Comparison of ENCODE assay signal across 10 cellular contexts in the genomic region with DNA sequence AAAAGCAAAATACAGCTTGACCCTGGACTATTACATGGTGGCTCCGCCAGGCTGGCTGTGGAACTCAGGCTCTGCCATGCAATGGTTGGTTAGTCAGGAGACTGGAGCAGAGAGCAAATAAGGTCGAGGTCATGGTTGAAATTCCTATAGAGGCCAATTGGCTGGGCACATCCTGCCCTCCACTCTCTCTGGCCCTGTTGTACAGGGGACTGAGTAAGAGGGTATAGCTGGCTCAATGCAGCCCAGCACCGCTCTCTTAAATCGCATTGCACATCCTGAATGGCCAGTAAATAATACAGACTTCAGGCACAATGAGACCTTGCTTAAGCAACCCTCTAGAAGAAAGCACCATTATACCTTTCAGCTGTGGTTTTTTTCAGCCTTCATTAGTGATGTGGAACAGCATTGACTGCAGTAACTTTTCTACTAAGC. TPM values are rescaled to one million over a fixed set of nuclear protein-coding genes. Genes with fewer than 3 reads are reported as not detected.
DNase-seq lines count a peak whose midpoint lies in the region; ATAC-seq and TF ChIP-seq lines count a peak whose summit lies in the region.
"Had no signal": no experiment of that assay in that cellular context is flagged by ENCODE, and none has a peak within 500 bp of the region (broad histone marks: within the 10 kb centered on the region; RNA-seq: fewer than 3 reads in every experiment).

No MANE protein-coding gene starts in this region.

- TF ChIP-seq POLR2A in body of pancreas (IDR thresholded peaks at IDR 0.05): no peak

- intact Hi-C loops in body of pancreas (cut with DNase I): no loop called here

- peaks cover 22% of the 10 kb centered on the region for H3K27me3 Mint-ChIP-seq in nephron progenitor cell (ENCODE audit: low read depth, poor library complexity)

- no peaks in the 10 kb centered on the region for H3K9me3 ChIP-seq in body of pancreas

- no peak overlapping the region for H3K27ac Mint-ChIP-seq in nephron progenitor cell

- no peak overlapping the region for H3K4me3 Mint-ChIP-seq in nephron progenitor cell

- ATAC-seq in HG02623 (IDR thresholded peaks at IDR 0.05; ENCODE audit: unreplicated experiment): peak; percentile 40
- no peak for ATAC-seq in body of pancreas
- no peak for ATAC-seq in HG03196 (IDR thresholded peaks at IDR 0.05; ENCODE audit: unreplicated experiment)
- no peak for ATAC-seq in HG02840 (IDR thresholded peaks at IDR 0.05; ENCODE audit: low FRiP score, unreplicated experiment)

- 80 to 82% methylated on average over 4 of the region's 4 CpGs for WGBS in body of pancreas, 2 donors

- H3K27ac ChIP-seq in body of pancreas: peak overlapping the region in 3 of 4 donors; percentile 46 to 61 (median 55)
- H3K27ac ChIP-seq: RWPE1 had no signal

- no peak for TF ChIP-seq CTCF in body of pancreas (IDR thresholded peaks at IDR 0.05)
- no peak for TF ChIP-seq CTCF in nephron progenitor cell (IDR thresholded peaks at IDR 0.05)

- no peaks in the 10 kb centered on the region for H3K9me3 Mint-ChIP-seq in nephron progenitor cell

- DNase-seq in Caki2 (ENCODE audit: low read depth): peak; percentile 73
- DNase-seq in body of pancreas: no peak
- DNase-seq in nephron progenitor cell: peak; percentile 20
- DNase-seq in NCI-H748 (lab: John Stamatoyannopoulos, UW; ENCODE audit: unreplicated experiment): no peak
- DNase-seq in NCI-H2171 (lab: John Stamatoyannopoulos, UW): no peak

- H3K27me3 ChIP-seq in body of pancreas: no peaks in the 10 kb centered on the region

- H3K4me3 ChIP-seq in body of pancreas: no peak overlapping the region
- H3K4me3 ChIP-seq: skin epidermis had no signal

- in situ Hi-C loops in Caki2 (cut with HindIII; ENCODE audit: low pct_unique_long_range_greater_than_20kb, low sequenced_read_pairs): no loop called here

- no peaks in the 10 kb centered on the region for H3K36me3 Mint-ChIP-seq in nephron progenitor cell (ENCODE audit: low read depth)

- H3K4me1 ChIP-seq in body of pancreas: peaks cover 54% of the 10 kb centered on the region

- H3K36me3 ChIP-seq in body of pancreas (replicated peaks in 1 of 2; ENCODE audit: insufficient read depth in 1 of 2, low read depth in 2 of 2): no peaks in the 10 kb centered on the region

- H3K4me1 Mint-ChIP-seq in nephron progenitor cell: peaks cover 39% of the 10 kb centered on the region

RNA-seq across cellular contexts. Expression of gene PPP2R5A, which starts 59.3 kb away (rescaled TPM):
- 69.9 and 85.8 TPM in 2 replicates for total RNA-seq in Caki2 (2014; rRNA removed; shearing (Covaris generic); ENCODE audit: low replicate concordance)
- total RNA-seq in body of pancreas: 10 to 100 TPM; 30.3 to 32.7 TPM

Comparison
In these comparisons a context has a peak if more than half of its experiments do, and no peak if none do; other contexts are left out.
1. DNase-seq: peak in Caki2 (single experiment) and nephron progenitor cell (single experiment); none in body of pancreas (0 of 4), NCI-H748 (single experiment) and NCI-H2171 (single experiment).